ENCODE assay signal across 23 cellular contexts in the genomic region with DNA sequence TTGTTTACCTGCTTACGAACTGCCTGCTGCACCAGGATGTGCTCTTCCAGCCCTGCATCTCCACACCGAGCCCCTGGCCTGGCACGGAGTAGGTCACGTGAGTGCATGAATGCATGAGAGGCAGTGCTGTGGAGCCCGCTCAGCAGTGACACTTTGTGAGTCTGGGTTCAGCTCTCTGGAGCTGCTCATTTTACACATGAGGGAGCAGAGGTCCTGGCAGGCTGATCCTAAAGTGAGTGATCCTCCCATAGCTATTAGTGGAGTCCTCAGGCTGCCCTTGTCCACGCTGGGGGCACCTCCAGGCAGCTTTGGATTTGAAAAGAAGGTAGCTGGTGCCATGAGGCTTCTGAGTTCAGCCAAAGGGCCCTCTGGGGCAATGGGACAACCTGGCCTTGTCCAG.
"Had no signal": no experiment of that assay in that cellular context is flagged by ENCODE, and none has a peak within 500 bp of the region (broad histone marks: within the 10 kb centered on the region; RNA-seq: fewer than 3 reads in every experiment).

No MANE protein-coding gene starts in this region.

- H3K9me3 Mint-ChIP-seq: endodermal cell; stimulated activated memory B cell treated with anti-CD40 and anti-IgM and Interleukin-4, amounts not matched to agents 10 μg/mL and 1 μg/mL and 100 μg/mL, for 72 hours; stimulated activated naive CD8-positive, alpha-beta T cell treated with anti-CD3 and anti-CD28 coated beads, Interleukin-15, amount 100 ng/mL, for 72 hours had no signal

- H3K4me1 Mint-ChIP-seq: stimulated activated memory B cell treated with anti-CD40 and anti-IgM and Interleukin-4, amounts not matched to agents 10 μg/mL and 1 μg/mL and 100 μg/mL, for 72 hours; stimulated activated naive CD8-positive, alpha-beta T cell treated with anti-CD3 and anti-CD28 coated beads, Interleukin-15, amount 100 ng/mL, for 72 hours had no signal

- H3K27me3 Mint-ChIP-seq: stimulated activated memory B cell treated with anti-CD40 and anti-IgM and Interleukin-4, amounts not matched to agents 10 μg/mL and 1 μg/mL and 100 μg/mL, for 72 hours had no signal

- H3K4me1 ChIP-seq: foreskin keratinocyte, right atrium auricular region had no signal

- H3K36me3 Mint-ChIP-seq: naive B cell; stimulated activated memory B cell treated with anti-CD40 and anti-IgM and Interleukin-4, amounts not matched to agents 10 μg/mL and 1 μg/mL and 100 μg/mL, for 72 hours had no signal

- H3K27me3 ChIP-seq: foreskin keratinocyte, hepatocyte, right atrium auricular region had no signal

- H3K4me2 ChIP-seq: hepatocyte, smooth muscle cell had no signal

- H3K27ac Mint-ChIP-seq: endodermal cell; nephron; stimulated activated memory B cell treated with anti-CD40 and anti-IgM and Interleukin-4, amounts not matched to agents 10 μg/mL and 1 μg/mL and 100 μg/mL, for 72 hours; stimulated activated naive CD8-positive, alpha-beta T cell treated with anti-CD3 and anti-CD28 coated beads, Interleukin-15, amount 100 ng/mL, for 72 hours had no signal

- H3K4me3 Mint-ChIP-seq: endodermal cell; naive B cell; nephron; stimulated activated memory B cell treated with anti-CD40 and anti-IgM and Interleukin-4, amounts not matched to agents 10 μg/mL and 1 μg/mL and 100 μg/mL, for 72 hours; stimulated activated naive CD8-positive, alpha-beta T cell treated with anti-CD3 and anti-CD28 coated beads, Interleukin-15, amount 100 ng/mL, for 72 hours had no signal

- H3K27ac ChIP-seq: coronary artery, foreskin keratinocyte, hepatocyte, right atrium auricular region, thoracic aorta had no signal

- H3K36me3 ChIP-seq: right atrium auricular region, thoracic aorta had no signal

- H3K4me3 ChIP-seq: coronary artery, hepatocyte, lung, right atrium auricular region, smooth muscle cell, thoracic aorta had no signal

- H2AFZ ChIP-seq: hepatocyte had no signal

- H3K79me2 ChIP-seq: hepatocyte had no signal

- H3K9me3 ChIP-seq: right atrium auricular region, thoracic aorta had no signal

- DNase-seq: effector CD4-positive, alpha-beta T cell; endodermal cell; erythroblast; foreskin keratinocyte; head of caudate nucleus; kidney; left cardiac atrium; left ventricle myocardium superior; mesendoderm; naive B cell; posterior cingulate gyrus; stimulated activated CD4-positive, alpha-beta T cell treated with anti-CD3 and anti-CD28 coated beads, Interleukin-4, amount 100 ng/mL, for 24 hours; stimulated activated naive CD8-positive, alpha-beta T cell treated with anti-CD3 and anti-CD28 coated beads, Interleukin-15, amount 100 ng/mL, for 72 hours; substantia nigra; trophoblast cell had no signal
